In genomic region chr10:132061030-132061429, GRCh38 we compare ENCODE assay signal across 20 cellular contexts.
"Had no signal": no experiment of that assay in that cellular context is flagged by ENCODE, and none has a peak within 500 bp of the region (broad histone marks: within the 10 kb centered on the region; RNA-seq: fewer than 3 reads in every experiment).

No MANE protein-coding gene starts in this region.

- H3K27ac ChIP-seq: esophagus muscularis mucosa, gastrocnemius medialis, parathyroid adenoma, psoas muscle, right lobe of liver, thyroid gland, upper lobe of left lung had no signal

- H3K9me3 Mint-ChIP-seq: naive thymus-derived CD4-positive, alpha-beta T cell; nephron progenitor cell; stimulated activated memory B cell treated with anti-CD40 and anti-IgM and Interleukin-4, amounts not matched to agents 10 μg/mL and 1 μg/mL and 100 μg/mL, for 72 hours; stimulated activated naive CD8-positive, alpha-beta T cell treated with anti-CD3 and anti-CD28 coated beads, Interleukin-15, Interleukin-2, amounts not matched to agents 100 ng/mL and 50 ng/mL, for 24 hours had no signal

- H3K27ac Mint-ChIP-seq: naive thymus-derived CD4-positive, alpha-beta T cell; nephron progenitor cell; stimulated activated memory B cell treated with anti-CD40 and anti-IgM and Interleukin-4, amounts not matched to agents 10 μg/mL and 1 μg/mL and 100 μg/mL, for 72 hours; stimulated activated naive CD8-positive, alpha-beta T cell treated with anti-CD3 and anti-CD28 coated beads, Interleukin-15, Interleukin-2, amounts not matched to agents 100 ng/mL and 50 ng/mL, for 24 hours had no signal

- H3K4me1 ChIP-seq: parathyroid adenoma, psoas muscle, right lobe of liver, thyroid gland had no signal

- ATAC-seq: gastrocnemius medialis; left cardiac atrium; left ventricle myocardium superior; naive thymus-derived CD4-positive, alpha-beta T cell; psoas muscle; right lobe of liver; stimulated activated memory B cell treated with anti-CD40 and anti-IgM and Interleukin-4, amounts not matched to agents 10 μg/mL and 1 μg/mL and 100 μg/mL, for 72 hours had no signal

- H3K4me3 ChIP-seq: esophagus muscularis mucosa, gastrocnemius medialis, psoas muscle, right lobe of liver, thyroid gland, upper lobe of left lung had no signal

- H3K36me3 ChIP-seq: esophagus muscularis mucosa, gastrocnemius medialis, right lobe of liver, thyroid gland, upper lobe of left lung had no signal

- H3K4me3 Mint-ChIP-seq: nephron progenitor cell; stimulated activated memory B cell treated with anti-CD40 and anti-IgM and Interleukin-4, amounts not matched to agents 10 μg/mL and 1 μg/mL and 100 μg/mL, for 72 hours; stimulated activated naive CD8-positive, alpha-beta T cell treated with anti-CD3 and anti-CD28 coated beads, Interleukin-15, Interleukin-2, amounts not matched to agents 100 ng/mL and 50 ng/mL, for 24 hours had no signal

- DNase-seq: cerebellar nuclear complex; cortex of kidney; effector memory CD4-positive, alpha-beta T cell; gastrocnemius medialis; glutamatergic neuron; left cardiac atrium; left ventricle myocardium superior; mesendoderm; naive thymus-derived CD4-positive, alpha-beta T cell; nephron progenitor cell; psoas muscle; retina; stimulated activated CD4-positive, alpha-beta T cell treated with anti-CD3 and anti-CD28 coated beads, Interleukin-4, amount 100 ng/mL, for 24 hours; thyroid gland had no signal

- H3K36me3 Mint-ChIP-seq: naive thymus-derived CD4-positive, alpha-beta T cell; stimulated activated memory B cell treated with anti-CD40 and anti-IgM and Interleukin-4, amounts not matched to agents 10 μg/mL and 1 μg/mL and 100 μg/mL, for 72 hours had no signal

- H3K27me3 ChIP-seq: esophagus muscularis mucosa, gastrocnemius medialis, right lobe of liver, thyroid gland, upper lobe of left lung had no signal

- H3K9me3 ChIP-seq: esophagus muscularis mucosa, gastrocnemius medialis, psoas muscle, right lobe of liver, thyroid gland, upper lobe of left lung had no signal
